Comparison of ENCODE assay signal across 20 cellular contexts in genomic region chr17:18950944-18951905, GRCh38. TPM values are rescaled to one million over a fixed set of nuclear protein-coding genes. Genes with fewer than 3 reads are reported as not detected.
A peak's percentile ranks its signal among the peaks of the same experiment; 100 is the strongest.
DNase-seq lines count a peak whose midpoint lies in the region; TF ChIP-seq lines count a peak whose summit lies in the region.
"Had no signal": no experiment of that assay in that cellular context is flagged by ENCODE, and none has a peak within 500 bp of the region (broad histone marks: within the 10 kb centered on the region; RNA-seq: fewer than 3 reads in every experiment).

No MANE protein-coding gene starts in this region.

- TF ChIP-seq EP300 in stomach (IDR thresholded peaks at IDR 0.05), result no peak

- H3K9ac ChIP-seq in mesenchymal stem cell (ENCODE audit: low read length), result no peak overlapping the region

- DNase-seq in NB4 (ENCODE audit: low read depth), result peak; percentile 32
- DNase-seq in left ventricle myocardium inferior, result peak; percentile 38
- no peak for DNase-seq in mesenchymal stem cell
- peak; percentile 41 for DNase-seq in stomach
- no peak for DNase-seq in stimulated activated CD4-positive, alpha-beta T cell treated with anti-CD3 and anti-CD28 coated beads, Interleukin-4, amount 100 ng/mL, for 4 hours
- no peak for DNase-seq in HPDE6-E6E7 (ENCODE audit: extremely low spot score)
- DNase-seq in NCI-H345 (lab: John Stamatoyannopoulos, UW), result no peak
- no peak for DNase-seq in HuH-7.5 (ENCODE audit: low spot score)
- DNase-seq: DMS79; head of caudate nucleus; NCI-H1436 treated with DMSO at 0.1 percent for 48 hours; stimulated activated CD4-positive, alpha-beta T cell treated with anti-CD3 and anti-CD28 coated beads, Interleukin-12 subunit alpha, Interleukin-12 subunit beta, amount 100 ng/mL, for 4 hours; transverse colon had no signal

- WGBS in mesenchymal stem cell, result 73% methylated on average over 34 of the region's 34 CpGs
- 61 to 75% (median 69%) methylated on average over 24 to 34 of the region's 34 CpGs for WGBS in stomach, 5 donors

- H3K27ac ChIP-seq in left ventricle myocardium inferior (replicated peaks) (peak overlapping the region; percentile 73), mesenchymal stem cell (ENCODE audit: low read length, poor library complexity, severe bottlenecking) (peak overlapping the region; percentile 14), stomach (no peak overlapping the region)
- H3K27ac ChIP-seq: C4-2B, transverse colon had no signal

- intact Hi-C loops in left ventricle myocardium inferior (cut with micrococcal nuclease), result no loop called here
- intact Hi-C loops in stomach (cut with DNase I; ENCODE audit: low total_unique reads), result no loop called here

- no peaks in the 10 kb centered on the region for H3K27me3 ChIP-seq in left ventricle myocardium inferior (ENCODE audit: low read depth)
- peaks cover 0 to 53% of the 10 kb centered on the region in 2 experiments for H3K27me3 ChIP-seq in mesenchymal stem cell (ENCODE audit: control insufficient read depth in 1 of 2, insufficient read depth in 1 of 2, low read length in 2 of 2)
- H3K27me3 ChIP-seq in stomach, result peaks cover 0 to 21% (median 3%) of the 10 kb centered on the region in 3 donors
- H3K27me3 ChIP-seq: transverse colon had no signal

- no peak overlapping the region for H2BK15ac ChIP-seq in mesenchymal stem cell (ENCODE audit: low read depth, poor library complexity, severe bottlenecking)

- H3K36me3 ChIP-seq in left ventricle myocardium inferior (no peaks in the 10 kb centered on the region), mesenchymal stem cell (ENCODE audit: control insufficient read depth in 1 of 2, insufficient read depth in 2 of 2, low read depth in 1 of 2, low read length in 2 of 2) (no peaks in the 10 kb centered on the region), stomach (no peaks in the 10 kb centered on the region)
- H3K36me3 ChIP-seq: HAP-1, transverse colon had no signal

- H4K91ac ChIP-seq in mesenchymal stem cell (ENCODE audit: low read length), result no peak overlapping the region

- peak overlapping the region; percentile 57 for H2AK5ac ChIP-seq in mesenchymal stem cell (ENCODE audit: low read length, severe bottlenecking)

- no peak overlapping the region for H2BK5ac ChIP-seq in mesenchymal stem cell (ENCODE audit: low read depth, low read length, poor library complexity, severe bottlenecking)

- no peak overlapping the region for H2BK12ac ChIP-seq in mesenchymal stem cell (ENCODE audit: low read length in 2 of 2)

- H3K23ac ChIP-seq in mesenchymal stem cell (ENCODE audit: low read length in 2 of 2), result peak overlapping the region in 1 of 2 experiments; percentile 51

- no peak overlapping the region for H2AFZ ChIP-seq in mesenchymal stem cell (ENCODE audit: low read depth, low read length)

- TF ChIP-seq POLR2A in NB4 (IDR thresholded peaks at IDR 0.05; ENCODE audit: extremely low read depth, insufficient read length), result no peak
- no peak for TF ChIP-seq POLR2A in stomach (IDR thresholded peaks at IDR 0.05)

- H4K8ac ChIP-seq in mesenchymal stem cell (ENCODE audit: low read length), result no peak overlapping the region

- TF ChIP-seq CTCF in NB4 (IDR thresholded peaks at IDR 0.05; ENCODE audit: low read depth, low read length) (no peak), left ventricle myocardium inferior (IDR thresholded peaks at IDR 0.05; ENCODE audit: borderline replicate concordance) (no peak), stomach (IDR thresholded peaks at IDR 0.05) (no peak)

- H3K4me3 ChIP-seq in NB4 (ENCODE audit: low read depth, low read length), result no peak overlapping the region
- no peak overlapping the region for H3K4me3 ChIP-seq in left ventricle myocardium inferior
- H3K4me3 ChIP-seq in mesenchymal stem cell (ENCODE audit: insufficient read depth in 1 of 2, low read depth in 1 of 2, low read length in 2 of 2), result no peak overlapping the region
- no peak overlapping the region for H3K4me3 ChIP-seq in stomach
- H3K4me3 ChIP-seq: HAP-1, transverse colon had no signal

- no peak overlapping the region for H3K4me2 ChIP-seq in mesenchymal stem cell (ENCODE audit: low read length, poor library complexity, severe bottlenecking)

- H3K4me1 ChIP-seq in left ventricle myocardium inferior, result peaks cover 25% of the 10 kb centered on the region
- peaks cover 23% of the 10 kb centered on the region for H3K4me1 ChIP-seq in mesenchymal stem cell (ENCODE audit: control insufficient read depth, insufficient read depth, low read depth, low read length)
- peaks cover 0 to 6% (median 0%) of the 10 kb centered on the region in 4 donors for H3K4me1 ChIP-seq in stomach
- H3K4me1 ChIP-seq: HAP-1, transverse colon had no signal

- peak overlapping the region in 1 of 2 experiments; percentile 61 for H3K14ac ChIP-seq in mesenchymal stem cell (ENCODE audit: low read length in 2 of 2)

- no peaks in the 10 kb centered on the region for H3K79me1 ChIP-seq in mesenchymal stem cell (replicated peaks; ENCODE audit: low read length, poor library complexity, severe bottlenecking)

- H3K9me3 ChIP-seq in left ventricle myocardium inferior (replicated peaks) (no peaks in the 10 kb centered on the region), mesenchymal stem cell (ENCODE audit: control insufficient read depth, low read length) (no peaks in the 10 kb centered on the region), stomach (no peaks in the 10 kb centered on the region)
- H3K9me3 ChIP-seq: HAP-1, transverse colon had no signal

- H3K4ac ChIP-seq in mesenchymal stem cell (ENCODE audit: low read depth in 1 of 2, low read length in 2 of 2), result no peak overlapping the region

- no peak overlapping the region for H2BK120ac ChIP-seq in mesenchymal stem cell (ENCODE audit: low read depth, low read length)

- no peak overlapping the region for H3K18ac ChIP-seq in mesenchymal stem cell (ENCODE audit: low read depth in 1 of 2, low read length in 2 of 2)

RNA-seq across cellular contexts. Expression of gene SLC5A10, which starts 0.7 kb away (rescaled TPM):
- not detected for total RNA-seq in left ventricle myocardium inferior
- 0.03 TPM for polyA plus RNA-seq in mesenchymal stem cell (2013, experiment 1 of 2)
- not detected for polyA plus RNA-seq in mesenchymal stem cell (2013, experiment 2 of 2)
- total RNA-seq in stomach, result not detected
- under 1 TPM; 0.06 to 0.46 (median 0.13) TPM for polyA plus RNA-seq in stomach
- total RNA-seq: activated T-helper 17 cell treated with anti-CD3 and anti-CD28 coated beads, Interleukin-2, amount 50 U/mL, for 72 hours; fibroblast of lung; NCI-H460; transverse colon; WTC11 had no signal
- polyA plus RNA-seq: fibroblast of lung, keratinocyte had no signal

RNA-seq across cellular contexts. Expression of gene FAM83G, which starts 53.3 kb away (rescaled TPM):
- total RNA-seq in left ventricle myocardium inferior, result 2.2 TPM
- 2.9 TPM for polyA plus RNA-seq in mesenchymal stem cell (2013, experiment 1 of 2)
- polyA plus RNA-seq in mesenchymal stem cell (2013, experiment 2 of 2), result 2.8 TPM
- 10 to 100 TPM in 3 of 5 donors, 1 to 10 TPM in 2; 8.8 to 41.1 (median 20.1) TPM for total RNA-seq in stomach
- 10 to 100 TPM in 2 of 3 donors, 1 to 10 TPM in 1; 8.2 to 16.4 (median 11.9) TPM for polyA plus RNA-seq in stomach

Comparison
In these comparisons a context has a peak if more than half of its experiments do, and no peak if none do; other contexts are left out.
1. DNase-seq: peak in NB4 (single experiment), left ventricle myocardium inferior (single experiment) and stomach (single experiment); none in mesenchymal stem cell (single experiment), stimulated activated CD4-positive, alpha-beta T cell treated with anti-CD3 and anti-CD28 coated beads, Interleukin-4, amount 100 ng/mL, for 4 hours (0 of 2), HPDE6-E6E7 (single experiment), NCI-H345 (single experiment) and HuH-7.5 (single experiment).
2. H3K27ac ChIP-seq: peak in left ventricle myocardium inferior (single experiment) and mesenchymal stem cell (single experiment); none in stomach (0 of 5).